ENCODE assay signal across 24 cellular contexts in genomic region chr1:240998024-240998423, GRCh38.
A peak's percentile ranks its signal among the peaks of the same experiment; 100 is the strongest.
DNase-seq lines count a peak whose midpoint lies in the region; ATAC-seq lines count a peak whose summit lies in the region.
"Had no signal": no experiment of that assay in that cellular context is flagged by ENCODE, and none has a peak within 500 bp of the region (broad histone marks: within the 10 kb centered on the region; RNA-seq: fewer than 3 reads in every experiment).

No MANE protein-coding gene starts in this region.

- no peaks in the 10 kb centered on the region for H3K4me1 Mint-ChIP-seq in stimulated activated naive B cell treated with anti-CD40 and anti-IgM and Interleukin-4, amounts not matched to agents 10 μg/mL and 1 μg/mL and 100 μg/mL, for 72 hours
- no peaks in the 10 kb centered on the region for H3K4me1 Mint-ChIP-seq in activated T-helper 2 cell treated with anti-CD3 and anti-CD28 coated beads, Interferon-gamma antibody, Interleukin-2, Interleukin-4, amounts not matched to agents 10 μg/mL and 5 μg/mL and 100 μg/mL, durations not matched to agents 14 hours and 24 hours and 36 hours (ENCODE audit: low read depth)
- H3K4me1 Mint-ChIP-seq in activated CD8-positive, alpha-beta T cell treated with anti-CD3 and anti-CD28 coated beads, Interleukin-2, amount 10 ng/mL, durations not matched to agents 7 days and 5 days (ENCODE audit: low read depth): no peaks in the 10 kb centered on the region
- H3K4me1 Mint-ChIP-seq: activated B cell treated with CpG ODN at 0.5 μM for 24 hours had no signal

- no peaks in the 10 kb centered on the region for H3K9me3 Mint-ChIP-seq in stimulated activated naive B cell treated with anti-CD40 and anti-IgM and Interleukin-4, amounts not matched to agents 10 μg/mL and 1 μg/mL and 100 μg/mL, for 72 hours
- peaks cover 14% of the 10 kb centered on the region for H3K9me3 Mint-ChIP-seq in activated T-helper 2 cell treated with anti-CD3 and anti-CD28 coated beads, Interferon-gamma antibody, Interleukin-2, Interleukin-4, amounts not matched to agents 10 μg/mL and 5 μg/mL and 100 μg/mL, durations not matched to agents 14 hours and 24 hours and 36 hours
- H3K9me3 Mint-ChIP-seq in activated CD8-positive, alpha-beta T cell treated with anti-CD3 and anti-CD28 coated beads, Interleukin-2, amount 10 ng/mL, durations not matched to agents 7 days and 5 days (ENCODE audit: insufficient read depth): peaks cover 4% of the 10 kb centered on the region
- H3K9me3 Mint-ChIP-seq: activated CD4-positive, alpha-beta memory T cell treated with anti-CD3 and anti-CD28 coated beads for 36 hours; neural progenitor cell had no signal

- H3K27ac Mint-ChIP-seq in stimulated activated naive B cell treated with anti-CD40 and anti-IgM and Interleukin-4, amounts not matched to agents 10 μg/mL and 1 μg/mL and 100 μg/mL, for 72 hours: no peak overlapping the region
- no peak overlapping the region for H3K27ac Mint-ChIP-seq in activated T-helper 2 cell treated with anti-CD3 and anti-CD28 coated beads, Interferon-gamma antibody, Interleukin-2, Interleukin-4, amounts not matched to agents 10 μg/mL and 5 μg/mL and 100 μg/mL, durations not matched to agents 14 hours and 24 hours and 36 hours
- no peak overlapping the region for H3K27ac Mint-ChIP-seq in activated CD8-positive, alpha-beta T cell treated with anti-CD3 and anti-CD28 coated beads, Interleukin-2, amount 10 ng/mL, durations not matched to agents 7 days and 5 days
- H3K27ac Mint-ChIP-seq: activated B cell treated with CpG ODN at 0.5 μM for 24 hours; activated CD4-positive, alpha-beta memory T cell treated with anti-CD3 and anti-CD28 coated beads for 36 hours; effector memory CD8-positive, alpha-beta T cell; neural progenitor cell had no signal

- 0 out of 2 replicates have a peak, but pooled peaks cover 3% of the 10 kb centered on the region for H3K27me3 ChIP-seq in MG63
- H3K27me3 ChIP-seq: neural progenitor cell, tibial nerve had no signal

- H3K27me3 Mint-ChIP-seq in stimulated activated naive B cell treated with anti-CD40 and anti-IgM and Interleukin-4, amounts not matched to agents 10 μg/mL and 1 μg/mL and 100 μg/mL, for 72 hours: no peaks in the 10 kb centered on the region
- no peaks in the 10 kb centered on the region for H3K27me3 Mint-ChIP-seq in activated T-helper 2 cell treated with anti-CD3 and anti-CD28 coated beads, Interferon-gamma antibody, Interleukin-2, Interleukin-4, amounts not matched to agents 10 μg/mL and 5 μg/mL and 100 μg/mL, durations not matched to agents 14 hours and 24 hours and 36 hours (ENCODE audit: low read depth)
- no peaks in the 10 kb centered on the region for H3K27me3 Mint-ChIP-seq in activated CD8-positive, alpha-beta T cell treated with anti-CD3 and anti-CD28 coated beads, Interleukin-2, amount 10 ng/mL, durations not matched to agents 7 days and 5 days (ENCODE audit: low read depth)
- H3K27me3 Mint-ChIP-seq: activated B cell treated with CpG ODN at 0.5 μM for 24 hours; activated CD4-positive, alpha-beta memory T cell treated with anti-CD3 and anti-CD28 coated beads for 36 hours; effector memory CD8-positive, alpha-beta T cell had no signal

- no peaks in the 10 kb centered on the region for H3K9me3 ChIP-seq in MG63
- H3K9me3 ChIP-seq: psoas muscle, SK-N-SH, tibial nerve had no signal

- POLR2A ChIA-PET in activated CD8-positive, alpha-beta T cell treated with anti-CD3 and anti-CD28 coated beads, Interleukin-2, amount 10 ng/mL, durations not matched to agents 7 days and 5 days (lab: Charles Lee): no interaction called here

- CTCF ChIA-PET in activated CD8-positive, alpha-beta T cell treated with anti-CD3 and anti-CD28 coated beads, Interleukin-2, amount 10 ng/mL, durations not matched to agents 7 days and 5 days (lab: Charles Lee): no interaction called here

- H3K4me3 Mint-ChIP-seq in stimulated activated naive B cell treated with anti-CD40 and anti-IgM and Interleukin-4, amounts not matched to agents 10 μg/mL and 1 μg/mL and 100 μg/mL, for 72 hours: no peak overlapping the region
- no peak overlapping the region for H3K4me3 Mint-ChIP-seq in activated T-helper 2 cell treated with anti-CD3 and anti-CD28 coated beads, Interferon-gamma antibody, Interleukin-2, Interleukin-4, amounts not matched to agents 10 μg/mL and 5 μg/mL and 100 μg/mL, durations not matched to agents 14 hours and 24 hours and 36 hours (ENCODE audit: low read depth)
- no peak overlapping the region for H3K4me3 Mint-ChIP-seq in activated CD8-positive, alpha-beta T cell treated with anti-CD3 and anti-CD28 coated beads, Interleukin-2, amount 10 ng/mL, durations not matched to agents 7 days and 5 days
- H3K4me3 Mint-ChIP-seq: activated B cell treated with CpG ODN at 0.5 μM for 24 hours; activated CD4-positive, alpha-beta memory T cell treated with anti-CD3 and anti-CD28 coated beads for 36 hours; effector memory CD8-positive, alpha-beta T cell; neural progenitor cell had no signal

- 0 out of 2 replicates have a peak overlapping the region, but pooled peaks have one; percentile 2 for H3K4me3 ChIP-seq in MG63
- H3K4me3 ChIP-seq: left ventricle myocardium inferior, neural progenitor cell, psoas muscle, tibial nerve had no signal

- no peaks in the 10 kb centered on the region for H3K36me3 ChIP-seq in MG63
- H3K36me3 ChIP-seq: left ventricle myocardium inferior, neural progenitor cell, tibial nerve had no signal

- H3K36me3 Mint-ChIP-seq in stimulated activated naive B cell treated with anti-CD40 and anti-IgM and Interleukin-4, amounts not matched to agents 10 μg/mL and 1 μg/mL and 100 μg/mL, for 72 hours: no peaks in the 10 kb centered on the region
- H3K36me3 Mint-ChIP-seq in activated T-helper 2 cell treated with anti-CD3 and anti-CD28 coated beads, Interferon-gamma antibody, Interleukin-2, Interleukin-4, amounts not matched to agents 10 μg/mL and 5 μg/mL and 100 μg/mL, durations not matched to agents 14 hours and 24 hours and 36 hours (ENCODE audit: low read depth): no peaks in the 10 kb centered on the region
- no peaks in the 10 kb centered on the region for H3K36me3 Mint-ChIP-seq in activated CD8-positive, alpha-beta T cell treated with anti-CD3 and anti-CD28 coated beads, Interleukin-2, amount 10 ng/mL, durations not matched to agents 7 days and 5 days (ENCODE audit: low read depth)
- H3K36me3 Mint-ChIP-seq: activated CD4-positive, alpha-beta memory T cell treated with anti-CD3 and anti-CD28 coated beads for 36 hours; neural progenitor cell had no signal

- intact Hi-C loops in activated T-helper 2 cell treated with anti-CD3 and anti-CD28 coated beads, Interferon-gamma antibody, Interleukin-2, Interleukin-4, amounts not matched to agents 10 μg/mL and 5 μg/mL and 100 μg/mL, durations not matched to agents 14 hours and 24 hours and 36 hours (cut with micrococcal nuclease): no loop called here

- DNase-seq in EL (peak; percentile 65), MG63 (no peak), foreskin melanocyte (peak; percentile 11), NCI-H187 (lab: John Stamatoyannopoulos, UW) (no peak)
- DNase-seq in stimulated activated naive B cell treated with anti-CD40 and anti-IgM and Interleukin-4, amounts not matched to agents 10 μg/mL and 1 μg/mL and 100 μg/mL, for 72 hours: no peak
- DNase-seq in activated T-helper 2 cell treated with anti-CD3 and anti-CD28 coated beads, Interferon-gamma antibody, Interleukin-2, Interleukin-4, amounts not matched to agents 10 μg/mL and 5 μg/mL and 100 μg/mL, durations not matched to agents 14 hours and 24 hours and 36 hours (ENCODE audit: low spot score): no peak
- DNase-seq in activated CD8-positive, alpha-beta T cell treated with anti-CD3 and anti-CD28 coated beads, Interleukin-2, amount 10 ng/mL, durations not matched to agents 7 days and 5 days: no peak
- DNase-seq: activated B cell treated with CpG ODN at 0.5 μM for 24 hours; activated CD4-positive, alpha-beta memory T cell treated with anti-CD3 and anti-CD28 coated beads for 36 hours; activated naive CD4-positive, alpha-beta T cell treated with anti-CD3 and anti-CD28 coated beads, Interleukin-2, amount 50 U/mL, for 16 hours; activated T-cell treated with anti-CD3 and anti-CD28 coated beads, Interleukin-2, amount 50 U/mL, for 1 hour; aorta; C1 segment of cervical spinal cord; effector memory CD8-positive, alpha-beta T cell; left ventricle myocardium inferior; NCI-H510A; NK-92 treated with Interleukin-12 subunit alpha and Interleukin-12 subunit beta, amount 100 ng/mL, for 24 hours; psoas muscle; SK-N-SH; stimulated activated CD4-positive, alpha-beta T cell treated with anti-CD3 and anti-CD28 coated beads, Interleukin-2, amount 100 ng/mL, for 24 hours; stimulated activated naive CD4-positive, alpha-beta T cell; T-helper 9 cell had no signal

- ATAC-seq in stimulated activated naive B cell treated with anti-CD40 and anti-IgM and Interleukin-4, amounts not matched to agents 10 μg/mL and 1 μg/mL and 100 μg/mL, for 72 hours (replicated peaks): no peak
- ATAC-seq in activated CD8-positive, alpha-beta T cell treated with anti-CD3 and anti-CD28 coated beads, Interleukin-2, amount 10 ng/mL, durations not matched to agents 7 days and 5 days: no peak
- ATAC-seq: effector memory CD8-positive, alpha-beta T cell; psoas muscle had no signal

Comparison
In these comparisons a context has a peak if more than half of its experiments do, and no peak if none do; other contexts are left out.
1. DNase-seq: peak in EL (single experiment) and foreskin melanocyte (single experiment); none in MG63 (single experiment), stimulated activated naive B cell treated with anti-CD40 and anti-IgM and Interleukin-4, amounts not matched to agents 10 μg/mL and 1 μg/mL and 100 μg/mL, for 72 hours (single experiment), activated T-helper 2 cell treated with anti-CD3 and anti-CD28 coated beads, Interferon-gamma antibody, Interleukin-2, Interleukin-4, amounts not matched to agents 10 μg/mL and 5 μg/mL and 100 μg/mL, durations not matched to agents 14 hours and 24 hours and 36 hours (single experiment), NCI-H187 (0 of 2) and activated CD8-positive, alpha-beta T cell treated with anti-CD3 and anti-CD28 coated beads, Interleukin-2, amount 10 ng/mL, durations not matched to agents 7 days and 5 days (single experiment).